In the genomic region with DNA sequence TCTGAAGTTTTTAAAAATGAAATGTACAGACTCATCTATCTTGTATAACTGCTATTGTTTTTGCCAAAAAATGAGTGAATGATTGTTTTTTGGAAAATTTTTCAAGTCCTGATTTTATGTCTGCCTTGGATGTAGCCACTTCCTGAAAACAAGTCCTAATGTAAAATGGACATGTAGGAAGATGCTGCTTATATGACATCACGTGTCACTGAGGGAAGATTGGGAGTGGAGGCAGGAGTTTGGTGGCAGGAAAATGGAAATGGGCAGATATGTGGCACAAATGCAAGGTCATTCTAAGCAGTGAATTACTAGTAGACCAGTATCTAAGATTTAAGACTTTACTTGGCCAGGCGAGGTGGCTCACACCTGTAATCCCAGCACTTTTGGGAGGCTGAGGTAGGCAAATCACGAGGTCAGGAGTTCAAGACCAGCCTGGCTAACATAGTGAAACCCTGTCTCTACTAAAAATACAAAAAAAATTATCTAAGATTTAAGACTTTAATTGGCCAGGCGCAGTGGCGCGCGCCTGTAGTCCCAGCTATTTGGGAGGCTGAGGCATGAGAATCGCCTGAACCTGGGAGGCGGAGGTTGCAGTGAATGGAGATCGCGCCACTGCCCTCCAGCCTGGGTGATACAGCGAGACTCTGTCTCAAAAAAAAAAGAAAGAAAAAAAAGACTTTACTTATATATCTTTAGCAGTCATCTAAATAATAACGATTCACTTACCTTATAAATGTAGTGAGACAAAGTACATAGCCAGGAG, we compare ENCODE assay signal across 12 cellular contexts. TPM values are rescaled to one million over a fixed set of nuclear protein-coding genes. Genes with fewer than 3 reads are reported as not detected.
DNase-seq lines count a peak whose midpoint lies in the region; ATAC-seq, FAIRE-seq and TF ChIP-seq lines count a peak whose summit lies in the region.
"Had no signal": no experiment of that assay in that cellular context is flagged by ENCODE, and none has a peak within 500 bp of the region (broad histone marks: within the 10 kb centered on the region; RNA-seq: fewer than 3 reads in every experiment).

No MANE protein-coding gene starts in this region.

- intact Hi-C loops in GM12878 (cut with micrococcal nuclease; ENCODE audit: unreplicated experiment) (loop anchor here (5.0 to 10.0 kb wide), 2 partner anchors 161 to 1146 kb away; a partner anchor contains a TSS), lower lobe of right lung (cut with DNase I) (no loop called here), transverse colon (cut with DNase I; ENCODE audit: low total_unique reads) (no loop called here)

- no peaks in the 10 kb centered on the region for H3K9me2 ChIP-seq in Loucy (replicated peaks; ENCODE audit: low read depth, low read length)

- DNase-seq in GM12878 (ENCODE audit: low read depth, low spot score) (no peak), lower lobe of right lung (no peak), transverse colon (no peak), NOMO-1 treated with dmso at 0.1 percent for 144 hours (lab: John Stamatoyannopoulos, UW; ENCODE audit: unreplicated experiment) (no peak), T-cell (no peak)
- DNase-seq in activated naive CD4-positive, alpha-beta T cell (lab: John Stamatoyannopoulos, UW), result no peak
- DNase-seq: amygdala, NCI-H2107, nephron progenitor cell, substantia nigra had no signal

- H3K4me3 ChIP-seq in Loucy (ENCODE audit: low read length, poor library complexity, severe bottlenecking), result peak overlapping the region; percentile 77
- H3K4me3 ChIP-seq in GM12878, result peak overlapping the region; percentile 53
- H3K4me3 ChIP-seq in lower lobe of right lung, result no peak overlapping the region
- no peak overlapping the region for H3K4me3 ChIP-seq in transverse colon

- POLR2A ChIA-PET in GM12878 (lab: Charles Lee) (interaction anchor here (0.8 to 1.4 kb wide), 2 partner anchors 12 to 31 kb away, joined by 3 read pairs; no protein-coding TSS in a partner anchor), T-cell (lab: Charles Lee) (no interaction called here)

- H3K79me2 ChIP-seq in Loucy (ENCODE audit: insufficient read depth, low read length) (peaks cover 26% of the 10 kb centered on the region; the same call in 1 of the 2 replicates), GM12878 (ENCODE audit: control insufficient read depth, insufficient read depth, low read length) (peaks cover 75% of the 10 kb centered on the region)

- H3K4me1 Mint-ChIP-seq in T-cell, result peaks cover 7 to 8% (median 8%) of the 10 kb centered on the region in 3 donors

- H3K27me3 ChIP-seq in Loucy (ENCODE audit: insufficient read depth, low read length, poor library complexity, severe bottlenecking) (no peaks in the 10 kb centered on the region), GM12878 (replicated peaks in 1 of 2; ENCODE audit: control insufficient read depth in 2 of 2, insufficient read depth in 2 of 2, low read length in 1 of 2) (no peaks in the 10 kb centered on the region), lower lobe of right lung (ENCODE audit: low read depth) (no peaks in the 10 kb centered on the region), transverse colon (peaks cover 15% of the 10 kb centered on the region)

- FAIRE-seq in GM12878 (lab: Jason Lieb, UNC), result no peak

- H3K9me3 ChIP-seq in Loucy (ENCODE audit: insufficient read depth, low read depth, low read length), result no peaks in the 10 kb centered on the region
- H3K9me3 ChIP-seq in GM12878 (replicated peaks; ENCODE audit: control insufficient read depth, insufficient read depth, low read length), result no peaks in the 10 kb centered on the region
- H3K9me3 ChIP-seq in lower lobe of right lung, result no peaks in the 10 kb centered on the region
- no peaks in the 10 kb centered on the region for H3K9me3 ChIP-seq in transverse colon

- TF ChIP-seq EP300 in GM12878 (IDR thresholded peaks at IDR 0.05; ENCODE audit: borderline replicate concordance in 1 of 2, control insufficient read depth in 1 of 2, low read depth in 2 of 2, low read length in 2 of 2) (no peak), transverse colon (IDR thresholded peaks at IDR 0.05; ENCODE audit: low read depth) (no peak)

- H3K36me3 ChIP-seq in Loucy (ENCODE audit: insufficient read depth, low read length), result no peaks in the 10 kb centered on the region
- H3K36me3 ChIP-seq in GM12878 (ENCODE audit: control insufficient read depth in 2 of 2, insufficient read depth in 2 of 2, low read length in 1 of 2), result peaks cover 0 to 10% of the 10 kb centered on the region in 2 experiments; a peak in 1 of 4 replicates
- no peaks in the 10 kb centered on the region for H3K36me3 ChIP-seq in lower lobe of right lung
- no peaks in the 10 kb centered on the region for H3K36me3 ChIP-seq in transverse colon

- peaks cover 23% of the 10 kb centered on the region for H3K4me1 ChIP-seq in Loucy (ENCODE audit: insufficient read depth, low read length, poor library complexity, severe bottlenecking)
- peaks cover 13% of the 10 kb centered on the region for H3K4me1 ChIP-seq in GM12878 (ENCODE audit: control insufficient read depth, insufficient read depth, low read length)
- H3K4me1 ChIP-seq in lower lobe of right lung, result peaks cover 59% of the 10 kb centered on the region
- peaks cover 0 to 37% (median 26%) of the 10 kb centered on the region in 4 donors for H3K4me1 ChIP-seq in transverse colon

- ATAC-seq in GM12878 (no peak), lower lobe of right lung (no peak), T-cell (replicated peaks in 1 of 4) (no peak)

- no peak for TF ChIP-seq POLR2A in GM12878 (IDR thresholded peaks at IDR 0.05; ENCODE audit: low read depth, low read length)
- TF ChIP-seq POLR2A in transverse colon (IDR thresholded peaks at IDR 0.05), result no peak

- no peaks in the 10 kb centered on the region for H3F3A ChIP-seq in Loucy (ENCODE audit: low read depth)

- H4K20me1 ChIP-seq in Loucy (ENCODE audit: insufficient read depth, low read length, poor library complexity, severe bottlenecking) (no peaks in the 10 kb centered on the region), GM12878 (ENCODE audit: control insufficient read depth, insufficient read depth) (no peaks in the 10 kb centered on the region)

- in situ Hi-C loops in GM12878 (cut with MboI), result no loop called here
- in situ Hi-C loops in transverse colon (cut with MboI; ENCODE audit: low pct_ligation_motif_present in 1 of 4, low pct_unique_long_range_greater_than_20kb in 1 of 4, low sequenced_read_pairs in 3 of 4), result loop anchor here in 1 of 4 donors (25.0 kb wide), 1 partner anchor 111 kb away; no protein-coding TSS in a partner anchor

- peak overlapping the region; percentile 62 for H3K27ac ChIP-seq in GM12878 (ENCODE audit: control insufficient read depth, insufficient read depth)
- H3K27ac ChIP-seq in lower lobe of right lung, result peak overlapping the region; percentile 22
- peak overlapping the region; percentile 66 to 86 (median 82) for H3K27ac ChIP-seq in transverse colon

- H3K27me3 Mint-ChIP-seq in T-cell, result peaks cover 31 to 32% of the 10 kb centered on the region in 2 donors

- TF ChIP-seq CTCF in Loucy (conservative IDR thresholded peaks at IDR 0.05; ENCODE audit: low read length), result no peak
- TF ChIP-seq CTCF in GM12878 (IDR thresholded peaks at IDR 0.05 in 2 of 3, conservative IDR thresholded peaks at IDR 0.05 in 1 of 3; ENCODE audit: control insufficient read depth in 2 of 3, extremely low read depth in 1 of 3, insufficient read depth in 1 of 3, low read depth in 3 of 3, low read length in 3 of 3), result no peak
- no peak for TF ChIP-seq CTCF in lower lobe of right lung (IDR thresholded peaks at IDR 0.05)
- TF ChIP-seq CTCF in transverse colon (IDR thresholded peaks at IDR 0.05), result no peak

- peak overlapping the region; percentile 68 for H3K4me2 ChIP-seq in Loucy (ENCODE audit: low read depth, low read length, poor library complexity, severe bottlenecking)
- H3K4me2 ChIP-seq in GM12878 (ENCODE audit: control insufficient read depth, insufficient read depth), result peak overlapping the region; percentile 78

- no peak overlapping the region for H3K27ac Mint-ChIP-seq in T-cell
- H3K27ac Mint-ChIP-seq: activated CD4-positive, alpha-beta memory T cell treated with anti-CD3 and anti-CD28 coated beads for 36 hours; nephron progenitor cell had no signal

- no TSS peak for BruUV-seq in GM12878 (replicated peaks; lab: Mats Ljungman, UMichigan)

- H3K9ac ChIP-seq in Loucy (ENCODE audit: low read depth, low read length, poor library complexity, severe bottlenecking), result peak overlapping the region; percentile 52
- H3K9ac ChIP-seq in GM12878 (ENCODE audit: control insufficient read depth, insufficient read depth, low read length), result no peak overlapping the region

- RAD21 ChIA-PET in GM12878 (lab: Charles Lee; ENCODE audit: unreplicated experiment), result interaction anchor here (0.9 to 1.9 kb wide), 3 partner anchors 15 to 35 kb away, joined by 3 to 9 read pairs (median 3); no protein-coding TSS in a partner anchor

- CTCF ChIA-PET in GM12878 (lab: Yijun Ruan, JAX) (interaction anchor here (1.3 to 1.4 kb wide), 2 partner anchors 10 to 164 kb away, joined by 3 to 4 read pairs; no protein-coding TSS in a partner anchor), T-cell (lab: Charles Lee) (no interaction called here)

- H2AFZ ChIP-seq in Loucy (ENCODE audit: low read length) (no peak overlapping the region), GM12878 (ENCODE audit: control insufficient read depth, low read depth, low read length) (no peak overlapping the region)

- no peaks in the 10 kb centered on the region for H3K9me3 Mint-ChIP-seq in T-cell
- H3K9me3 Mint-ChIP-seq: activated CD4-positive, alpha-beta memory T cell treated with anti-CD3 and anti-CD28 coated beads for 36 hours had no signal

- H3K36me3 Mint-ChIP-seq in T-cell, result no peaks in the 10 kb centered on the region
- H3K36me3 Mint-ChIP-seq: activated CD4-positive, alpha-beta memory T cell treated with anti-CD3 and anti-CD28 coated beads for 36 hours had no signal

- H3K4me3 Mint-ChIP-seq in T-cell, result no peak overlapping the region
- H3K4me3 Mint-ChIP-seq: activated CD4-positive, alpha-beta memory T cell treated with anti-CD3 and anti-CD28 coated beads for 36 hours had no signal

- SMC1A ChIA-PET in GM12878 (lab: Charles Lee; ENCODE audit: uncharacterized antibody, unreplicated experiment), result interaction anchor here (1.1 to 3.4 kb wide), 5 partner anchors 15 to 52 kb away, joined by 3 to 16 read pairs (median 7); no protein-coding TSS in a partner anchor

- 87% methylated on average over 13 of the region's 13 CpGs for WGBS in GM12878 (ENCODE audit: insufficient coverage, insufficient replicate concordance, low lambda C conversion rate, missing lambda C conversion rate)
- WGBS in transverse colon (ENCODE audit: low coverage in 1 of 2), 2 donors, result 69 to 88% methylated on average over 2 to 13 of the region's 13 CpGs

- TF ChIP-seq RAD21 in GM12878 (IDR thresholded peaks at IDR 0.05; ENCODE audit: insufficient read depth, low read depth, low read length), result no peak

RNA-seq across cellular contexts. Expression of a gene that starts 3.4 kb away (rescaled TPM):
- total RNA-seq in GM12878 (2013; cell fraction: nucleolus; rRNA removed), result 289 and 314 TPM in 2 replicates
- 54.7 and 57.5 TPM in 2 replicates for total RNA-seq in GM12878 (2014; rRNA removed)
- 44.1 and 46.1 TPM in 2 replicates for total RNA-seq in GM12878 (2014; rRNA removed; fragmentation: Illumina TruSeq; extraction: Trizol)
- total RNA-seq in GM12878 (2021), result 94.7 and 96.7 TPM in 2 replicates
- polyA plus RNA-seq in GM12878 (2011; ENCODE audit: low read depth), result 14.1 TPM
- 31.4 and 41.3 TPM in 2 replicates for polyA plus RNA-seq in GM12878 (2011; rRNA removed)
- polyA plus RNA-seq in GM12878 (2011; cell fraction: cytosol; rRNA removed), result 22.3 and 23.6 TPM in 2 replicates
- 127 and 131 TPM in 2 replicates for polyA plus RNA-seq in GM12878 (2011; cell fraction: nucleus; rRNA removed)
- 24.5 and 32.2 TPM in 2 replicates for polyA plus RNA-seq in GM12878 (2012)
- polyA plus RNA-seq in GM12878 (2014; fragmentation: Illumina TruSeq; extraction: Trizol), result 43.6 and 48.4 TPM in 2 replicates
- 10 to 100 TPM in 1 of 2 experiments, 1 to 10 TPM in 1; 8.2 to 10.4 TPM for polyA plus RNA-seq in GM12878 (2014; fragmentation: Nextera tagmentation; extraction: Ambion mirVana)
- 48.2 and 56.5 TPM in 2 replicates for polyA plus RNA-seq in GM12878 (2014; rRNA removed)
- polyA plus RNA-seq in GM12878 (2016; fragmentation: Nextera tagmentation; extraction: Ambion mirVana), result 10 to 100 TPM; 55.5 to 56.0 TPM
- polyA minus RNA-seq in GM12878 (2011; rRNA and poly(A)+ RNA removed), result 88.0 and 110 TPM in 2 replicates
- 13.4 and 14.3 TPM in 2 replicates for polyA minus RNA-seq in GM12878 (2011; cell fraction: cytosol; rRNA and poly(A)+ RNA removed)
- polyA minus RNA-seq in GM12878 (2011; cell fraction: nucleus; rRNA and poly(A)+ RNA removed), result 88.4 and 117 TPM in 2 replicates
- total RNA-seq in lower lobe of right lung, result 196 TPM
- 10 to 100 TPM; 14.5 to 28.3 (median 20.7) TPM for total RNA-seq in transverse colon
- total RNA-seq in T-cell, result 1 to 10 TPM; 1.7 to 4.2 (median 2.8) TPM

Comparison
In these comparisons a context has a peak if more than half of its experiments do, and no peak if none do; other contexts are left out.
1. H3K4me3 ChIP-seq: peak in Loucy (single experiment) and GM12878 (single experiment); none in lower lobe of right lung (single experiment) and transverse colon (0 of 4).
2. H3K27ac ChIP-seq: peak in every context shown above with its lines; median percentile 82 in transverse colon; 62 in GM12878; 22 in lower lobe of right lung.